In genomic region chr1:235845656-235846107, GRCh38 we compare ENCODE assay signal across 1 cellular context.
TF ChIP-seq lines count a peak whose summit lies in the region.

No MANE protein-coding gene starts in this region.

TF ChIP-seq in HEK293, 187 proteins besides CTCF, POLR2A, EP300 and RAD21:
- TF ChIP-seq ZXDB (tag by site-specific recombination; IDR thresholded peaks at IDR 0.05) (0 out of 2 replicates have a peak, but pooled peaks have one; percentile 22), ZNF600 (tag by site-specific recombination; IDR thresholded peaks at IDR 0.05) (0 out of 2 replicates have a peak, but pooled peaks have one; percentile 13), ZNF580 (tag by site-specific recombination; IDR thresholded peaks at IDR 0.05) (peak; percentile 49; the same call in 1 of the 2 replicates), ZNF2 (tag by site-specific recombination; IDR thresholded peaks at IDR 0.05) (0 out of 2 replicates have a peak, but pooled peaks have one; percentile 28), ZBTB21 (tag by site-specific recombination; IDR thresholded peaks at IDR 0.05) (0 out of 2 replicates have a peak, but pooled peaks have one; percentile 9), ZFHX2 (tag by site-specific recombination; conservative IDR thresholded peaks at IDR 0.05) (peak; percentile 27), ZBTB20 (tag by site-specific recombination; IDR thresholded peaks at IDR 0.05) (peak; percentile 19; the same call in 1 of the 2 replicates), ZNF398 (tag by site-specific recombination; IDR thresholded peaks at IDR 0.05) (peak; percentile 90), YY2 (tag by site-specific recombination; IDR thresholded peaks at IDR 0.05) (0 out of 2 replicates have a peak, but pooled peaks have one; percentile 52), ZNF449 (tag by site-specific recombination; IDR thresholded peaks at IDR 0.05) (peak; percentile 87), PATZ1 (tag by site-specific recombination; IDR thresholded peaks at IDR 0.05) (peak; percentile 37; the same call in 1 of the 2 replicates)
